In genomic region chr9:76403352-76403751, GRCh38 we compare ENCODE assay signal across 8 cellular contexts.
A peak's percentile ranks its signal among the peaks of the same experiment; 100 is the strongest.
DNase-seq lines count a peak whose midpoint lies in the region; ATAC-seq, FAIRE-seq and TF ChIP-seq lines count a peak whose summit lies in the region.

No MANE protein-coding gene starts in this region.

- ATAC-seq in GM18873 (IDR thresholded peaks at IDR 0.05; ENCODE audit: low FRiP score, unreplicated experiment), result peak; percentile 74
- ATAC-seq in HG03045 (IDR thresholded peaks at IDR 0.05; ENCODE audit: unreplicated experiment), result peak; percentile 91

- H3K4me3 ChIP-seq in astrocyte of the spinal cord (ENCODE audit: low read depth, low read length), result no peak overlapping the region

- DNase-seq in D721Med (ENCODE audit: insufficient read length, low spot score) (no peak), NCI-H526 (lab: John Stamatoyannopoulos, UW) (peak; percentile 15 to 37), astrocyte of the spinal cord (ENCODE audit: low read depth, low spot score) (peak; percentile 83), iris pigment epithelial cell (ENCODE audit: low read depth) (peak; percentile 92), NCI-H1048 (lab: John Stamatoyannopoulos, UW) (no peak)

- no peaks in the 10 kb centered on the region for H3K36me3 Mint-ChIP-seq in stimulated activated naive CD8-positive, alpha-beta T cell treated with anti-CD3 and anti-CD28 coated beads, Interleukin-15, Interleukin-2, amounts not matched to agents 100 ng/mL and 50 ng/mL, for 24 hours (ENCODE audit: low read depth)

- H3K4me1 Mint-ChIP-seq in stimulated activated naive CD8-positive, alpha-beta T cell treated with anti-CD3 and anti-CD28 coated beads, Interleukin-15, Interleukin-2, amounts not matched to agents 100 ng/mL and 50 ng/mL, for 24 hours (ENCODE audit: low read depth), result peaks cover 25% of the 10 kb centered on the region

- H3K4me3 Mint-ChIP-seq in stimulated activated naive CD8-positive, alpha-beta T cell treated with anti-CD3 and anti-CD28 coated beads, Interleukin-15, Interleukin-2, amounts not matched to agents 100 ng/mL and 50 ng/mL, for 24 hours, result peak overlapping the region; percentile 24

- peak overlapping the region; percentile 79 for H3K27ac Mint-ChIP-seq in stimulated activated naive CD8-positive, alpha-beta T cell treated with anti-CD3 and anti-CD28 coated beads, Interleukin-15, Interleukin-2, amounts not matched to agents 100 ng/mL and 50 ng/mL, for 24 hours

- in situ Hi-C loops in astrocyte of the spinal cord (cut with HindIII; ENCODE audit: low sequenced_read_pairs), result no loop called here

- no peaks in the 10 kb centered on the region for H3K9me3 Mint-ChIP-seq in stimulated activated naive CD8-positive, alpha-beta T cell treated with anti-CD3 and anti-CD28 coated beads, Interleukin-15, Interleukin-2, amounts not matched to agents 100 ng/mL and 50 ng/mL, for 24 hours

- peaks cover 3% of the 10 kb centered on the region for H3K27me3 Mint-ChIP-seq in stimulated activated naive CD8-positive, alpha-beta T cell treated with anti-CD3 and anti-CD28 coated beads, Interleukin-15, Interleukin-2, amounts not matched to agents 100 ng/mL and 50 ng/mL, for 24 hours

- TF ChIP-seq CTCF in D721Med (IDR thresholded peaks at IDR 0.05; ENCODE audit: insufficient read depth, missing control alignments), result peak; percentile 35
- peak; percentile 52 for TF ChIP-seq CTCF in astrocyte of the spinal cord (IDR thresholded peaks at IDR 0.05; ENCODE audit: low read depth, low read length)

- no peak for FAIRE-seq in D721Med (lab: Jason Lieb, UNC)

Comparison
In these comparisons a context has a peak if more than half of its experiments do, and no peak if none do; other contexts are left out.
1. DNase-seq: peak in NCI-H526 (2 of 2), astrocyte of the spinal cord (single experiment) and iris pigment epithelial cell (single experiment); none in D721Med (single experiment) and NCI-H1048 (single experiment).